ENCODE assay signal across 10 cellular contexts in genomic region chr5:93163010-93163663, GRCh38.
A peak's percentile ranks its signal among the peaks of the same experiment; 100 is the strongest.
DNase-seq lines count a peak whose midpoint lies in the region; ATAC-seq and TF ChIP-seq lines count a peak whose summit lies in the region.
"Had no signal": no experiment of that assay in that cellular context is flagged by ENCODE, and none has a peak within 500 bp of the region (broad histone marks: within the 10 kb centered on the region; RNA-seq: fewer than 3 reads in every experiment).

No MANE protein-coding gene starts in this region.

- no peak overlapping the region for H3K27ac ChIP-seq in right atrium auricular region
- H3K27ac ChIP-seq: VCaP had no signal

- ATAC-seq in stimulated activated naive CD8-positive, alpha-beta T cell treated with anti-CD3 and anti-CD28 coated beads, Interleukin-15, amount 100 ng/mL, for 72 hours = no peak
- ATAC-seq: activated T-helper 17 cell treated with anti-CD3 and anti-CD28 coated beads, Interleukin-2, amount 50 U/mL, for 72 hours had no signal

- H3K9me3 ChIP-seq in adipocyte (ENCODE audit: control insufficient read depth, low read length) (no peaks in the 10 kb centered on the region), right atrium auricular region (no peaks in the 10 kb centered on the region)

- H3K36me3 ChIP-seq in adipocyte (ENCODE audit: control insufficient read depth, insufficient read depth, low read length, severe bottlenecking) = no peaks in the 10 kb centered on the region
- no peaks in the 10 kb centered on the region for H3K36me3 ChIP-seq in right atrium auricular region

- DNase-seq in HFF-Myc (ENCODE audit: extremely low read depth, low read depth) (peak; percentile 42), adipocyte (ENCODE audit: low read depth) (peak; percentile 89), glomerular visceral epithelial cell (ENCODE audit: extremely low spot score) (peak; percentile 62), smooth muscle cell of the brain vasculature (ENCODE audit: low read depth, low spot score) (peak; percentile 69), SK-N-DZ (ENCODE audit: low spot score) (no peak), right atrium auricular region (ENCODE audit: low spot score) (no peak), Ammon's horn (ENCODE audit: low spot score) (no peak)
- DNase-seq in stimulated activated naive CD8-positive, alpha-beta T cell treated with anti-CD3 and anti-CD28 coated beads, Interleukin-15, amount 100 ng/mL, for 72 hours = no peak

- no peak overlapping the region for H3K4me3 Mint-ChIP-seq in stimulated activated naive CD8-positive, alpha-beta T cell treated with anti-CD3 and anti-CD28 coated beads, Interleukin-15, amount 100 ng/mL, for 72 hours
- H3K4me3 Mint-ChIP-seq: activated T-helper 17 cell treated with anti-CD3 and anti-CD28 coated beads, Interleukin-2, amount 50 U/mL, for 72 hours had no signal

- no peak overlapping the region for H3K27ac Mint-ChIP-seq in stimulated activated naive CD8-positive, alpha-beta T cell treated with anti-CD3 and anti-CD28 coated beads, Interleukin-15, amount 100 ng/mL, for 72 hours
- H3K27ac Mint-ChIP-seq: activated T-helper 17 cell treated with anti-CD3 and anti-CD28 coated beads, Interleukin-2, amount 50 U/mL, for 72 hours had no signal

- H3K27me3 ChIP-seq in adipocyte (replicated peaks; ENCODE audit: control insufficient read depth, insufficient read depth, low read length) (no peaks in the 10 kb centered on the region), right atrium auricular region (no peaks in the 10 kb centered on the region)

- H3K4me3 ChIP-seq in HFF-Myc (replicated peaks; ENCODE audit: low read depth, low read length) = no peak overlapping the region
- H3K4me3 ChIP-seq in adipocyte (ENCODE audit: low read length) = no peak overlapping the region
- no peak overlapping the region for H3K4me3 ChIP-seq in right atrium auricular region

- H3K9ac ChIP-seq in adipocyte (ENCODE audit: low read length) = peak overlapping the region; percentile 70

- peaks cover 47% of the 10 kb centered on the region for H3K4me1 ChIP-seq in adipocyte (ENCODE audit: control insufficient read depth, insufficient read depth, low read length)
- H3K4me1 ChIP-seq in right atrium auricular region = peaks cover 0 to 9% of the 10 kb centered on the region in 2 donors

- no peaks in the 10 kb centered on the region for H3K4me1 Mint-ChIP-seq in stimulated activated naive CD8-positive, alpha-beta T cell treated with anti-CD3 and anti-CD28 coated beads, Interleukin-15, amount 100 ng/mL, for 72 hours
- H3K4me1 Mint-ChIP-seq: activated T-helper 17 cell treated with anti-CD3 and anti-CD28 coated beads, Interleukin-2, amount 50 U/mL, for 72 hours had no signal

- H3K27me3 Mint-ChIP-seq in stimulated activated naive CD8-positive, alpha-beta T cell treated with anti-CD3 and anti-CD28 coated beads, Interleukin-15, amount 100 ng/mL, for 72 hours = no peaks in the 10 kb centered on the region
- H3K27me3 Mint-ChIP-seq: activated T-helper 17 cell treated with anti-CD3 and anti-CD28 coated beads, Interleukin-2, amount 50 U/mL, for 72 hours had no signal

- TF ChIP-seq CTCF in HFF-Myc (IDR thresholded peaks at IDR 0.05; ENCODE audit: low read depth, low read length, missing control alignments) (no peak), right atrium auricular region (IDR thresholded peaks at IDR 0.05) (no peak)

- H3K9me3 Mint-ChIP-seq in stimulated activated naive CD8-positive, alpha-beta T cell treated with anti-CD3 and anti-CD28 coated beads, Interleukin-15, amount 100 ng/mL, for 72 hours = peaks cover 0 to 6% of the 10 kb centered on the region in 2 donors
- H3K9me3 Mint-ChIP-seq: activated T-helper 17 cell treated with anti-CD3 and anti-CD28 coated beads, Interleukin-2, amount 50 U/mL, for 72 hours had no signal

Comparison
In these comparisons a context has a peak if more than half of its experiments do, and no peak if none do; other contexts are left out.
1. DNase-seq: peak in HFF-Myc (single experiment), adipocyte (single experiment), glomerular visceral epithelial cell (single experiment) and smooth muscle cell of the brain vasculature (single experiment); none in SK-N-DZ (single experiment), right atrium auricular region (single experiment), stimulated activated naive CD8-positive, alpha-beta T cell treated with anti-CD3 and anti-CD28 coated beads, Interleukin-15, amount 100 ng/mL, for 72 hours (0 of 2) and Ammon's horn (single experiment).